1 cellular context compared by ENCODE assay signal in genomic region chr7:6578114-6579084, GRCh38.
TF ChIP-seq lines count a peak whose summit lies in the region.

No MANE protein-coding gene starts in this region.

TF ChIP-seq in HepG2, 621 proteins besides CTCF, POLR2A, EP300 and RAD21 (continued from another document and continues in another):
- TF ChIP-seq AHDC1 (CRISPR knock-in tag; IDR thresholded peaks at IDR 0.05; ENCODE audit: borderline replicate concordance) (peak; percentile 67; the same call in 1 of the 2 replicates), THYN1 (CRISPR knock-in tag; IDR thresholded peaks at IDR 0.05; ENCODE audit: borderline replicate concordance, low read depth) (no peak), RFX1 (IDR thresholded peaks at IDR 0.05) (no peak), ZBTB37 (CRISPR knock-in tag; IDR thresholded peaks at IDR 0.05) (peak; percentile 86), TAF1 (CRISPR knock-in tag; IDR thresholded peaks at IDR 0.05) (peak; percentile 74), ZNF710 (CRISPR knock-in tag; IDR thresholded peaks at IDR 0.05; ENCODE audit: borderline replicate concordance) (peak; percentile 67; the same call in 1 of the 2 replicates), PHF5A (CRISPR knock-in tag; IDR thresholded peaks at IDR 0.05; ENCODE audit: low read depth, unreplicated experiment) (no peak), ZNF878 (CRISPR knock-in tag; IDR thresholded peaks at IDR 0.05) (peak; percentile 94), ZNF333 (CRISPR knock-in tag; IDR thresholded peaks at IDR 0.05; ENCODE audit: borderline replicate concordance) (0 out of 2 replicates have a peak, but pooled peaks have one; percentile 41), KDM5B (CRISPR knock-in tag; IDR thresholded peaks at IDR 0.05; ENCODE audit: borderline replicate concordance) (no peak), NR2F2 (IDR thresholded peaks at IDR 0.05; ENCODE audit: borderline replicate concordance, low read depth) (peak; percentile 88), TBX2 (CRISPR knock-in tag; IDR thresholded peaks at IDR 0.05; ENCODE audit: borderline replicate concordance) (peak; percentile 96), GTF2F1 (IDR thresholded peaks at IDR 0.05; ENCODE audit: low read length) (no peak), ATF2 (CRISPR knock-in tag; IDR thresholded peaks at IDR 0.05) (peak; percentile 65; the same call in 1 of the 2 replicates), NFATC3 (CRISPR knock-in tag; IDR thresholded peaks at IDR 0.05) (0 out of 2 replicates have a peak, but pooled peaks have one; percentile 59), MYNN (CRISPR knock-in tag; IDR thresholded peaks at IDR 0.05; ENCODE audit: low read depth) (no peak), BCLAF1 (IDR thresholded peaks at IDR 0.05) (no peak), NCOR1 (IDR thresholded peaks at IDR 0.05; ENCODE audit: borderline replicate concordance, low read length) (peak; percentile 37; the same call in 1 of the 2 replicates), ZNF317 (CRISPR knock-in tag; IDR thresholded peaks at IDR 0.05) (peak; percentile 75; the same call in 1 of the 2 replicates), SAP130 (CRISPR knock-in tag; IDR thresholded peaks at IDR 0.05; ENCODE audit: low read depth) (peak; percentile 94), ATF4 (CRISPR knock-in tag; IDR thresholded peaks at IDR 0.05) (peak in 1 of 2 experiments; percentile 63; a peak in 1 of 4 replicates), ZNF788 (CRISPR knock-in tag; IDR thresholded peaks at IDR 0.05; ENCODE audit: borderline replicate concordance) (peak; percentile 61; the same call in 1 of the 2 replicates), ZBTB2 (CRISPR knock-in tag; IDR thresholded peaks at IDR 0.05; ENCODE audit: low read depth) (no peak), ZNF792 (CRISPR knock-in tag; IDR thresholded peaks at IDR 0.05) (peak; percentile 36; the same call in 1 of the 2 replicates), PTBP1 (IDR thresholded peaks at IDR 0.05; ENCODE audit: low read depth, low read length, poor library complexity, severe bottlenecking) (no peak), CHD4 (IDR thresholded peaks at IDR 0.05; ENCODE audit: borderline replicate concordance, low read length) (peak; percentile 56; the same call in 1 of the 2 replicates), RBAK (CRISPR knock-in tag; IDR thresholded peaks at IDR 0.05) (no peak), ATAD3A (CRISPR knock-in tag; IDR thresholded peaks at IDR 0.05) (no peak), GFI1 (CRISPR knock-in tag; IDR thresholded peaks at IDR 0.05; ENCODE audit: borderline replicate concordance) (peak; percentile 80), MXD4 (CRISPR knock-in tag; IDR thresholded peaks at IDR 0.05) (0 out of 2 replicates have a peak, but pooled peaks have one; percentile 32), ZNF609 (CRISPR knock-in tag; IDR thresholded peaks at IDR 0.05; ENCODE audit: borderline replicate concordance) (peak; percentile 94), ATF7 (IDR thresholded peaks at IDR 0.05) (peak; percentile 46), ATF7 (CRISPR knock-in tag; IDR thresholded peaks at IDR 0.05) (no peak), TFDP1 (CRISPR knock-in tag; IDR thresholded peaks at IDR 0.05; ENCODE audit: borderline replicate concordance) (peak; percentile 45; the same call in 1 of the 2 replicates), ZBTB7B (CRISPR knock-in tag; IDR thresholded peaks at IDR 0.05) (peak; percentile 67; the same call in 1 of the 2 replicates), KDM3A (CRISPR knock-in tag; IDR thresholded peaks at IDR 0.05; ENCODE audit: low read depth) (no peak)
